Comparison of ENCODE assay signal across 1 cellular context in the genomic region with DNA sequence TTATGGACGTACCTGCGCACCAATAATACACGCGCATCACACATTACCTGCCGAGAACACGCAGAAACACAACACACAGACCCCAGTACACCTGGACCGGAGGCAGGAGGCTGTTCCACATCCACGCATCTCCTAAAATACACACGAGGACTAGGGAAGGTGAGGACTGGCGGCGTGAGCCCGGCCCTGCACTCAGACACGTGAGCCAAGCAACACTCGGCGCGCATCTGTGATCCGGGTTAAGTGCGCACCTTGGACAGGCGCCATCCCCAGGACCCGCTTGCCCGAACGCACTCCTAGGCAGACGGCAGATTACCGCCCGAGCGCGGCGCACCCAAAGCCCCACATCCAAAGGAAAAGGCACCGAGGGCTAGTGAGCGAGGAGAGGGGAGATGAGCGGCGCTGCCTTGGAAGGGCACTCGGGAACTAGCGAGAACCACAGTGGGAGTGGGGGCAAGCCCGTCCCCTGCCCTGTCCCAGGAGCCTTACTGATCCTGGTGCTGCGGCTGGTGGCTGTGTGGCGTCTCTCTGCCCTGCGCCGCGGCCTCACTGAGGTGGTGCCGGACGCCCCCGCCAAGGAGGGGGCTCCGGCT.
TF ChIP-seq lines count a peak whose summit lies in the region.

No MANE protein-coding gene starts in this region.

TF ChIP-seq in HepG2, 621 proteins besides CTCF, POLR2A, EP300 and RAD21 (continued from another document and continues in another):
- TF ChIP-seq, protein P1, sequence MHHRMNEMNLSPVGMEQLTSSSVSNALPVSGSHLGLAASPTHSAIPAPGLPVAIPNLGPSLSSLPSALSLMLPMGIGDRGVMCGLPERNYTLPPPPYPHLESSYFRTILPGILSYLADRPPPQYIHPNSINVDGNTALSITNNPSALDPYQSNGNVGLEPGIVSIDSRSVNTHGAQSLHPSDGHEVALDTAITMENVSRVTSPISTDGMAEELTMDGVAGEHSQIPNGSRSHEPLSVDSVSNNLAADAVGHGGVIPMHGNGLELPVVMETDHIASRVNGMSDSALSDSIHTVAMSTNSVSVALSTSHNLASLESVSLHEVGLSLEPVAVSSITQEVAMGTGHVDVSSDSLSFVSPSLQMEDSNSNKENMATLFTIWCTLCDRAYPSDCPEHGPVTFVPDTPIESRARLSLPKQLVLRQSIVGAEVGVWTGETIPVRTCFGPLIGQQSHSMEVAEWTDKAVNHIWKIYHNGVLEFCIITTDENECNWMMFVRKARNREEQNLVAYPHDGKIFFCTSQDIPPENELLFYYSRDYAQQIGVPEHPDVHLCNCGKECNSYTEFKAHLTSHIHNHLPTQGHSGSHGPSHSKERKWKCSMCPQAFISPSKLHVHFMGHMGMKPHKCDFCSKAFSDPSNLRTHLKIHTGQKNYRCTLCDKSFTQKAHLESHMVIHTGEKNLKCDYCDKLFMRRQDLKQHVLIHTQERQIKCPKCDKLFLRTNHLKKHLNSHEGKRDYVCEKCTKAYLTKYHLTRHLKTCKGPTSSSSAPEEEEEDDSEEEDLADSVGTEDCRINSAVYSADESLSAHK (CRISPR knock-in tag; IDR thresholded peaks at IDR 0.05; ENCODE audit: borderline replicate concordance) = no peak
- TF ChIP-seq, protein P2, sequence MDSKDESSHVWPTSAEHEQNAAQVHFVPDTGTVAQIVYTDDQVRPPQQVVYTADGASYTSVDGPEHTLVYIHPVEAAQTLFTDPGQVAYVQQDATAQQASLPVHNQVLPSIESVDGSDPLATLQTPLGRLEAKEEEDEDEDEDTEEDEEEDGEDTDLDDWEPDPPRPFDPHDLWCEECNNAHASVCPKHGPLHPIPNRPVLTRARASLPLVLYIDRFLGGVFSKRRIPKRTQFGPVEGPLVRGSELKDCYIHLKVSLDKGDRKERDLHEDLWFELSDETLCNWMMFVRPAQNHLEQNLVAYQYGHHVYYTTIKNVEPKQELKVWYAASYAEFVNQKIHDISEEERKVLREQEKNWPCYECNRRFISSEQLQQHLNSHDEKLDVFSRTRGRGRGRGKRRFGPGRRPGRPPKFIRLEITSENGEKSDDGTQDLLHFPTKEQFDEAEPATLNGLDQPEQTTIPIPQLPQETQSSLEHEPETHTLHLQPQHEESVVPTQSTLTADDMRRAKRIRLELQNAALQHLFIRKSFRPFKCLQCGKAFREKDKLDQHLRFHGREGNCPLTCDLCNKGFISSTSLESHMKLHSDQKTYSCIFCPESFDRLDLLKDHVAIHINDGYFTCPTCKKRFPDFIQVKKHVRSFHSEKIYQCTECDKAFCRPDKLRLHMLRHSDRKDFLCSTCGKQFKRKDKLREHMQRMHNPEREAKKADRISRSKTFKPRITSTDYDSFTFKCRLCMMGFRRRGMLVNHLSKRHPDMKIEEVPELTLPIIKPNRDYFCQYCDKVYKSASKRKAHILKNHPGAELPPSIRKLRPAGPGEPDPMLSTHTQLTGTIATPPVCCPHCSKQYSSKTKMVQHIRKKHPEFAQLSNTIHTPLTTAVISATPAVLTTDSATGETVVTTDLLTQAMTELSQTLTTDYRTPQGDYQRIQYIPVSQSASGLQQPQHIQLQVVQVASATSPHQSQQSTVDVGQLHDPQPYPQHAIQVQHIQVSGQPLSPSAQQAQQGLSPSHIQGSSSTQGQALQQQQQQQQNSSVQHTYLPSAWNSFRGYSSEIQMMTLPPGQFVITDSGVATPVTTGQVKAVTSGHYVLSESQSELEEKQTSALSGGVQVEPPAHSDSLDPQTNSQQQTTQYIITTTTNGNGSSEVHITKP (CRISPR knock-in tag; IDR thresholded peaks at IDR 0.05; ENCODE audit: low read depth) = no peak
- TF ChIP-seq GATAD1 (CRISPR knock-in tag; IDR thresholded peaks at IDR 0.05) (no peak), ZNF530 (CRISPR knock-in tag; IDR thresholded peaks at IDR 0.05; ENCODE audit: low read depth) (no peak), MED8 (CRISPR knock-in tag; IDR thresholded peaks at IDR 0.05; ENCODE audit: insufficient replicate concordance) (peak; percentile 43), ZZZ3 (CRISPR knock-in tag; IDR thresholded peaks at IDR 0.05; ENCODE audit: borderline replicate concordance) (no peak), ZNF781 (CRISPR knock-in tag; IDR thresholded peaks at IDR 0.05; ENCODE audit: borderline replicate concordance, not compliant biosample characterization) (no peak), ZBTB21 (CRISPR knock-in tag; IDR thresholded peaks at IDR 0.05) (no peak), ZNF572 (CRISPR knock-in tag; IDR thresholded peaks at IDR 0.05) (no peak), RFXANK (CRISPR knock-in tag; IDR thresholded peaks at IDR 0.05) (no peak), KDM3A (CRISPR knock-in tag; IDR thresholded peaks at IDR 0.05; ENCODE audit: low read depth) (no peak), NR1H2 (CRISPR knock-in tag; IDR thresholded peaks at IDR 0.05; ENCODE audit: borderline replicate concordance, low read depth) (no peak), FOXK2 (IDR thresholded peaks at IDR 0.05) (no peak), AGO1 (IDR thresholded peaks at IDR 0.05; ENCODE audit: low read depth, low read length, poor library complexity, severe bottlenecking) (no peak), ATF7-NPFF (CRISPR knock-in tag; IDR thresholded peaks at IDR 0.05; ENCODE audit: low read depth) (no peak), MZF1 (CRISPR knock-in tag; IDR thresholded peaks at IDR 0.05; ENCODE audit: borderline replicate concordance) (no peak), TBX2 (CRISPR knock-in tag; IDR thresholded peaks at IDR 0.05; ENCODE audit: borderline replicate concordance) (peak; percentile 16), FOXA3 (CRISPR knock-in tag; IDR thresholded peaks at IDR 0.05) (no peak), ZNF879 (CRISPR knock-in tag; IDR thresholded peaks at IDR 0.05) (no peak), PCBP1 (IDR thresholded peaks at IDR 0.05; ENCODE audit: borderline replicate concordance, low read depth, low read length) (no peak), NFATC3 (CRISPR knock-in tag; IDR thresholded peaks at IDR 0.05) (no peak; the same call in 1 of the 2 replicates)
- TF ChIP-seq, protein P3, sequence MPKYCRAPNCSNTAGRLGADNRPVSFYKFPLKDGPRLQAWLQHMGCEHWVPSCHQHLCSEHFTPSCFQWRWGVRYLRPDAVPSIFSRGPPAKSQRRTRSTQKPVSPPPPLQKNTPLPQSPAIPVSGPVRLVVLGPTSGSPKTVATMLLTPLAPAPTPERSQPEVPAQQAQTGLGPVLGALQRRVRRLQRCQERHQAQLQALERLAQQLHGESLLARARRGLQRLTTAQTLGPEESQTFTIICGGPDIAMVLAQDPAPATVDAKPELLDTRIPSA (CRISPR knock-in tag; IDR thresholded peaks at IDR 0.05; ENCODE audit: borderline replicate concordance) = no peak
- TF ChIP-seq, protein P4, sequence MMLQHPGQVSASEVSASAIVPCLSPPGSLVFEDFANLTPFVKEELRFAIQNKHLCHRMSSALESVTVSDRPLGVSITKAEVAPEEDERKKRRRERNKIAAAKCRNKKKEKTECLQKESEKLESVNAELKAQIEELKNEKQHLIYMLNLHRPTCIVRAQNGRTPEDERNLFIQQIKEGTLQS (CRISPR knock-in tag; IDR thresholded peaks at IDR 0.05) = peak; percentile 50; the same call in 1 of the 2 replicates
- TF ChIP-seq, protein P5, sequence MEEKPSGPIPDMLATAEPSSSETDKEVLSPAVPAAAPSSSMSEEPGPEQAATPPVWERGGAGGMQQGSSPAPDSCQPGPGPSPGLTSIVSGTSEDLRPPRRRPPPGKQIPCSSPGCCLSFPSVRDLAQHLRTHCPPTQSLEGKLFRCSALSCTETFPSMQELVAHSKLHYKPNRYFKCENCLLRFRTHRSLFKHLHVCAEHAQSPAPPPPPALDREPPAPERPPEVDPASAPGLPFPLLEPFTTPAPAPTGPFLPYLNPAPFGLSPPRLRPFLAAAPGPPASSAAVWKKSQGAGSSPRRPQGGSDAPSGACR (CRISPR knock-in tag; IDR thresholded peaks at IDR 0.05) = no peak
- TF ChIP-seq, protein P6, sequence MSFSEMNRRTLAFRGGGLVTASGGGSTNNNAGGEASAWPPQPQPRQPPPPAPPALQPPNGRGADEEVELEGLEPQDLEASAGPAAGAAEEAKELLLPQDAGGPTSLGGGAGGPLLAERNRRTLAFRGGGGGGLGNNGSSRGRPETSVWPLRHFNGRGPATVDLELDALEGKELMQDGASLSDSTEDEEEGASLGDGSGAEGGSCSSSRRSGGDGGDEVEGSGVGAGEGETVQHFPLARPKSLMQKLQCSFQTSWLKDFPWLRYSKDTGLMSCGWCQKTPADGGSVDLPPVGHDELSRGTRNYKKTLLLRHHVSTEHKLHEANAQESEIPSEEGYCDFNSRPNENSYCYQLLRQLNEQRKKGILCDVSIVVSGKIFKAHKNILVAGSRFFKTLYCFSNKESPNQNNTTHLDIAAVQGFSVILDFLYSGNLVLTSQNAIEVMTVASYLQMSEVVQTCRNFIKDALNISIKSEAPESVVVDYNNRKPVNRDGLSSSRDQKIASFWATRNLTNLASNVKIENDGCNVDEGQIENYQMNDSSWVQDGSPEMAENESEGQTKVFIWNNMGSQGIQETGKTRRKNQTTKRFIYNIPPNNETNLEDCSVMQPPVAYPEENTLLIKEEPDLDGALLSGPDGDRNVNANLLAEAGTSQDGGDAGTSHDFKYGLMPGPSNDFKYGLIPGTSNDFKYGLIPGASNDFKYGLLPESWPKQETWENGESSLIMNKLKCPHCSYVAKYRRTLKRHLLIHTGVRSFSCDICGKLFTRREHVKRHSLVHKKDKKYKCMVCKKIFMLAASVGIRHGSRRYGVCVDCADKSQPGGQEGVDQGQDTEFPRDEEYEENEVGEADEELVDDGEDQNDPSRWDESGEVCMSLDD (CRISPR knock-in tag; IDR thresholded peaks at IDR 0.05; ENCODE audit: borderline replicate concordance) = no peak
- TF ChIP-seq, protein P7, sequence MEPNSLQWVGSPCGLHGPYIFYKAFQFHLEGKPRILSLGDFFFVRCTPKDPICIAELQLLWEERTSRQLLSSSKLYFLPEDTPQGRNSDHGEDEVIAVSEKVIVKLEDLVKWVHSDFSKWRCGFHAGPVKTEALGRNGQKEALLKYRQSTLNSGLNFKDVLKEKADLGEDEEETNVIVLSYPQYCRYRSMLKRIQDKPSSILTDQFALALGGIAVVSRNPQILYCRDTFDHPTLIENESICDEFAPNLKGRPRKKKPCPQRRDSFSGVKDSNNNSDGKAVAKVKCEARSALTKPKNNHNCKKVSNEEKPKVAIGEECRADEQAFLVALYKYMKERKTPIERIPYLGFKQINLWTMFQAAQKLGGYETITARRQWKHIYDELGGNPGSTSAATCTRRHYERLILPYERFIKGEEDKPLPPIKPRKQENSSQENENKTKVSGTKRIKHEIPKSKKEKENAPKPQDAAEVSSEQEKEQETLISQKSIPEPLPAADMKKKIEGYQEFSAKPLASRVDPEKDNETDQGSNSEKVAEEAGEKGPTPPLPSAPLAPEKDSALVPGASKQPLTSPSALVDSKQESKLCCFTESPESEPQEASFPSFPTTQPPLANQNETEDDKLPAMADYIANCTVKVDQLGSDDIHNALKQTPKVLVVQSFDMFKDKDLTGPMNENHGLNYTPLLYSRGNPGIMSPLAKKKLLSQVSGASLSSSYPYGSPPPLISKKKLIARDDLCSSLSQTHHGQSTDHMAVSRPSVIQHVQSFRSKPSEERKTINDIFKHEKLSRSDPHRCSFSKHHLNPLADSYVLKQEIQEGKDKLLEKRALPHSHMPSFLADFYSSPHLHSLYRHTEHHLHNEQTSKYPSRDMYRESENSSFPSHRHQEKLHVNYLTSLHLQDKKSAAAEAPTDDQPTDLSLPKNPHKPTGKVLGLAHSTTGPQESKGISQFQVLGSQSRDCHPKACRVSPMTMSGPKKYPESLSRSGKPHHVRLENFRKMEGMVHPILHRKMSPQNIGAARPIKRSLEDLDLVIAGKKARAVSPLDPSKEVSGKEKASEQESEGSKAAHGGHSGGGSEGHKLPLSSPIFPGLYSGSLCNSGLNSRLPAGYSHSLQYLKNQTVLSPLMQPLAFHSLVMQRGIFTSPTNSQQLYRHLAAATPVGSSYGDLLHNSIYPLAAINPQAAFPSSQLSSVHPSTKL (CRISPR knock-in tag; IDR thresholded peaks at IDR 0.05) = no peak
- TF ChIP-seq, protein P8, sequence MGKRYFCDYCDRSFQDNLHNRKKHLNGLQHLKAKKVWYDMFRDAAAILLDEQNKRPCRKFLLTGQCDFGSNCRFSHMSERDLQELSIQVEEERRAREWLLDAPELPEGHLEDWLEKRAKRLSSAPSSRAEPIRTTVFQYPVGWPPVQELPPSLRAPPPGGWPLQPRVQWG (CRISPR knock-in tag; IDR thresholded peaks at IDR 0.05; ENCODE audit: borderline replicate concordance, low read depth) = no peak
- TF ChIP-seq, protein P9, sequence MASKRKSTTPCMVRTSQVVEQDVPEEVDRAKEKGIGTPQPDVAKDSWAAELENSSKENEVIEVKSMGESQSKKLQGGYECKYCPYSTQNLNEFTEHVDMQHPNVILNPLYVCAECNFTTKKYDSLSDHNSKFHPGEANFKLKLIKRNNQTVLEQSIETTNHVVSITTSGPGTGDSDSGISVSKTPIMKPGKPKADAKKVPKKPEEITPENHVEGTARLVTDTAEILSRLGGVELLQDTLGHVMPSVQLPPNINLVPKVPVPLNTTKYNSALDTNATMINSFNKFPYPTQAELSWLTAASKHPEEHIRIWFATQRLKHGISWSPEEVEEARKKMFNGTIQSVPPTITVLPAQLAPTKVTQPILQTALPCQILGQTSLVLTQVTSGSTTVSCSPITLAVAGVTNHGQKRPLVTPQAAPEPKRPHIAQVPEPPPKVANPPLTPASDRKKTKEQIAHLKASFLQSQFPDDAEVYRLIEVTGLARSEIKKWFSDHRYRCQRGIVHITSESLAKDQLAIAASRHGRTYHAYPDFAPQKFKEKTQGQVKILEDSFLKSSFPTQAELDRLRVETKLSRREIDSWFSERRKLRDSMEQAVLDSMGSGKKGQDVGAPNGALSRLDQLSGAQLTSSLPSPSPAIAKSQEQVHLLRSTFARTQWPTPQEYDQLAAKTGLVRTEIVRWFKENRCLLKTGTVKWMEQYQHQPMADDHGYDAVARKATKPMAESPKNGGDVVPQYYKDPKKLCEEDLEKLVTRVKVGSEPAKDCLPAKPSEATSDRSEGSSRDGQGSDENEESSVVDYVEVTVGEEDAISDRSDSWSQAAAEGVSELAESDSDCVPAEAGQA (IDR thresholded peaks at IDR 0.05; ENCODE audit: low read depth) = no peak
- TF ChIP-seq, protein P9 (CRISPR knock-in tag; IDR thresholded peaks at IDR 0.05; ENCODE audit: borderline replicate concordance) = no peak
- TF ChIP-seq, protein P10, sequence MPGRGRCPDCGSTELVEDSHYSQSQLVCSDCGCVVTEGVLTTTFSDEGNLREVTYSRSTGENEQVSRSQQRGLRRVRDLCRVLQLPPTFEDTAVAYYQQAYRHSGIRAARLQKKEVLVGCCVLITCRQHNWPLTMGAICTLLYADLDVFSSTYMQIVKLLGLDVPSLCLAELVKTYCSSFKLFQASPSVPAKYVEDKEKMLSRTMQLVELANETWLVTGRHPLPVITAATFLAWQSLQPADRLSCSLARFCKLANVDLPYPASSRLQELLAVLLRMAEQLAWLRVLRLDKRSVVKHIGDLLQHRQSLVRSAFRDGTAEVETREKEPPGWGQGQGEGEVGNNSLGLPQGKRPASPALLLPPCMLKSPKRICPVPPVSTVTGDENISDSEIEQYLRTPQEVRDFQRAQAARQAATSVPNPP (CRISPR knock-in tag; IDR thresholded peaks at IDR 0.05) = no peak
